8 cellular contexts compared by ENCODE assay signal in the genomic region with DNA sequence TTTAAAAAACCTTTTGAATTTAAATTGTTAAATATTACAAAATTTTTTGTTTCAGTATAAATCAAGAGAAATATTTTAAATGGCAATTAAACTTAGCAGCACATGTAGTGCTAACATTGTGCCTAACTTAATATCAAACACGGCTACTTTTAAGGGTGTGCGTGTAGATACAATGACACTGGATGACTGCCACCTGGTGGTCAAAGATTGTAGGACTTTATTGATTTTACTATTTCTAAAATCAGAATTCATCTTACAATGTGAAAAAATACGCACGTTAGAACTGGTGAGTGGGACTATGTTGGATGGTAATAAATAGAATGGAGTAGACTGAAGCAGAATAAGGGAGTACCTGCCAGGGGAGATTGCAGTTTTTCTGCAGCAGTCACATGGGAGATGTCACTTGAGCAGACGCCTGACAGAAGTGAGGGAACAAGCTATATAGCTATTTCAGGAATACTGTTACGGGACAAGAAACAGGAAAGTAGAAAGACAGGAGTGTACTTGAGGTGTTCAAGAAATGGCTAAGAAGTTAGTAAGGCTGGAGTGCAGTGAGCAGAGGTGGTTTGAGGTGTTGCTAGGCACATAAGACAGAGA. TPM values are rescaled to one million over a fixed set of nuclear protein-coding genes. Genes with fewer than 3 reads are reported as not detected.
DNase-seq lines count a peak whose midpoint lies in the region; ATAC-seq and FAIRE-seq lines count a peak whose summit lies in the region.

No MANE protein-coding gene starts in this region.

- H3K79me1 ChIP-seq in trophoblast cell (ENCODE audit: low read length), result no peaks in the 10 kb centered on the region

- peaks cover 11% of the 10 kb centered on the region for H3K4me1 Mint-ChIP-seq in activated T-cell treated with anti-CD3 and anti-CD28 coated beads, Interleukin-2, amount 50 U/mL, for 72 hours (ENCODE audit: low read depth)

- no peaks in the 10 kb centered on the region for H3K79me2 ChIP-seq in trophoblast cell (ENCODE audit: control insufficient read depth, insufficient read depth, low read length, poor library complexity)

- no peak overlapping the region for H3K4ac ChIP-seq in trophoblast cell (ENCODE audit: low read depth, low read length)

- no peak overlapping the region for H3K14ac ChIP-seq in trophoblast cell (ENCODE audit: low read length)

- no peak overlapping the region for H2BK5ac ChIP-seq in trophoblast cell (ENCODE audit: low read depth, low read length, poor library complexity)

- peaks cover 0 to 2% of the 10 kb centered on the region in 2 donors for H3K36me3 Mint-ChIP-seq in activated T-cell treated with anti-CD3 and anti-CD28 coated beads, Interleukin-2, amount 50 U/mL, for 72 hours (ENCODE audit: insufficient read depth in 2 of 2)

- no peaks in the 10 kb centered on the region for H3K9me3 Mint-ChIP-seq in activated T-cell treated with anti-CD3 and anti-CD28 coated beads, Interleukin-2, amount 50 U/mL, for 72 hours

- no peaks in the 10 kb centered on the region for H3K27me3 ChIP-seq in trophoblast cell (ENCODE audit: insufficient read depth, low read length)

- H2BK12ac ChIP-seq in trophoblast cell (ENCODE audit: low read length), result no peak overlapping the region

- H4K8ac ChIP-seq in trophoblast cell (ENCODE audit: low read depth, low read length), result no peak overlapping the region

- DNase-seq in CD1c-positive myeloid dendritic cell (ENCODE audit: extremely low spot score) (peak; percentile 77), GM18507 (ENCODE audit: extremely low spot score, insufficient read length, low read depth) (peak; percentile 28), NCI-H446 treated with DMSO at 0.1 percent for 48 hours (lab: John Stamatoyannopoulos, UW) (peak; percentile 21), frontal cortex (ENCODE audit: low spot score in 2 of 2) (peak in 1 of 2 donors; percentile 55), trophoblast cell (peak; percentile 27 to 84), NCI-H1048 (lab: John Stamatoyannopoulos, UW) (no peak)
- peak; percentile 26 to 49 for DNase-seq in activated T-cell treated with anti-CD3 and anti-CD28 coated beads, Interleukin-2, amount 50 U/mL, for 72 hours

- peak overlapping the region; percentile 86 for H3K27ac Mint-ChIP-seq in activated T-cell treated with anti-CD3 and anti-CD28 coated beads, Interleukin-2, amount 50 U/mL, for 72 hours

- H2AFZ ChIP-seq in trophoblast cell (ENCODE audit: insufficient read depth, low read length, poor library complexity), result no peak overlapping the region

- no peak for ATAC-seq in activated T-cell treated with anti-CD3 and anti-CD28 coated beads, Interleukin-2, amount 50 U/mL, for 72 hours (replicated peaks in 1 of 2)
- no peak for ATAC-seq in HG02763 (IDR thresholded peaks at IDR 0.05; ENCODE audit: unreplicated experiment)

- no peak overlapping the region for H3K4me3 Mint-ChIP-seq in activated T-cell treated with anti-CD3 and anti-CD28 coated beads, Interleukin-2, amount 50 U/mL, for 72 hours

- H4K91ac ChIP-seq in trophoblast cell (ENCODE audit: low read depth, low read length), result no peak overlapping the region

- no peak overlapping the region for H3K18ac ChIP-seq in trophoblast cell (ENCODE audit: low read length)

- no peaks in the 10 kb centered on the region for H3K36me3 ChIP-seq in trophoblast cell (ENCODE audit: control insufficient read depth in 1 of 2, insufficient read depth in 2 of 2, low read length in 2 of 2)

- H3K4me2 ChIP-seq in trophoblast cell (ENCODE audit: low read length), result no peak overlapping the region

- H3K4me1 ChIP-seq in trophoblast cell (ENCODE audit: control insufficient read depth in 1 of 2, insufficient read depth in 2 of 2, low read length in 2 of 2), result no peaks in the 10 kb centered on the region

- H2AK5ac ChIP-seq in trophoblast cell (ENCODE audit: low read length), result no peak overlapping the region

- no peak overlapping the region for H2BK120ac ChIP-seq in trophoblast cell (ENCODE audit: insufficient read depth, low read length, poor library complexity)

- H3K9ac ChIP-seq in trophoblast cell (ENCODE audit: low read length), result no peak overlapping the region

- no peaks in the 10 kb centered on the region for H3K9me3 ChIP-seq in trophoblast cell (ENCODE audit: insufficient read depth, low read depth, low read length)

- H3K4me3 ChIP-seq in trophoblast cell (ENCODE audit: low read depth, low read length), result no peak overlapping the region

- no peak overlapping the region for H3K23ac ChIP-seq in trophoblast cell (ENCODE audit: low read length)

- no peak overlapping the region for H3K27ac ChIP-seq in trophoblast cell (ENCODE audit: low read depth, low read length)

- no peaks in the 10 kb centered on the region for H3K27me3 Mint-ChIP-seq in activated T-cell treated with anti-CD3 and anti-CD28 coated beads, Interleukin-2, amount 50 U/mL, for 72 hours (ENCODE audit: low read depth)

- H4K12ac ChIP-seq in trophoblast cell (ENCODE audit: low read depth, low read length), result no peak overlapping the region

- WGBS in trophoblast cell (ENCODE audit: extremely low coverage, insufficient coverage, insufficient read length), result no CpG with 5 or more reads among the region's 6 CpGs

- FAIRE-seq in GM18507 (lab: Jason Lieb, UNC), result peak; percentile 80
- peak; percentile 89 for FAIRE-seq in frontal cortex (lab: Jason Lieb, UNC)

RNA-seq across cellular contexts. Expression of gene UVRAG, which starts 52.9 kb away (rescaled TPM):
- total RNA-seq in activated T-cell treated with anti-CD3 and anti-CD28 coated beads, Interleukin-2, amount 50 U/mL, for 72 hours, result 10 to 100 TPM; 18.6 to 20.7 TPM
- total RNA-seq in frontal cortex, result 35.9 TPM
- polyA plus RNA-seq in trophoblast cell (2013), result 4.8 and 5.0 TPM in 2 replicates
